11 cellular contexts compared by ENCODE assay signal in genomic region chr1:172497230-172497629, GRCh38. TPM values are rescaled to one million over a fixed set of nuclear protein-coding genes. Genes with fewer than 3 reads are reported as not detected.
A peak's percentile ranks its signal among the peaks of the same experiment; 100 is the strongest.
DNase-seq lines count a peak whose midpoint lies in the region; ATAC-seq and TF ChIP-seq lines count a peak whose summit lies in the region.
"Had no signal": no experiment of that assay in that cellular context is flagged by ENCODE, and none has a peak within 500 bp of the region (broad histone marks: within the 10 kb centered on the region; RNA-seq: fewer than 3 reads in every experiment).

No MANE protein-coding gene starts in this region.

- peak overlapping the region; percentile 59 for H3K4me2 ChIP-seq in osteoblast (ENCODE audit: insufficient read depth, low read length)

- intact Hi-C loops in Panc1 (cut with micrococcal nuclease; ENCODE audit: unreplicated experiment) (no loop called here), transverse colon (cut with DNase I; ENCODE audit: low total_unique reads) (no loop called here)

- no peaks in the 10 kb centered on the region for H3K79me2 ChIP-seq in osteoblast (ENCODE audit: insufficient read depth, low read length)

- TF ChIP-seq EP300 in transverse colon (IDR thresholded peaks at IDR 0.05; ENCODE audit: low read depth) = no peak

- POLR2A ChIA-PET in Panc1 (lab: Charles Lee) = no interaction called here

- in situ Hi-C loops in Panc1 (cut with HindIII; ENCODE audit: low pct_unique_long_range_greater_than_20kb, low sequenced_read_pairs) (no loop called here), transverse colon (cut with MboI; ENCODE audit: low pct_ligation_motif_present in 1 of 4, low pct_unique_long_range_greater_than_20kb in 1 of 4, low sequenced_read_pairs in 3 of 4) (no loop called here)

- no peak overlapping the region for H3K4me3 ChIP-seq in Panc1 (ENCODE audit: low read depth in 2 of 2, low read length in 2 of 2)
- H3K4me3 ChIP-seq in esophagus (ENCODE audit: low read depth in 1 of 2, low read length in 2 of 2) = no peak overlapping the region
- peak overlapping the region; percentile 6 for H3K4me3 ChIP-seq in osteoblast (ENCODE audit: insufficient read depth, low read length)
- no peak overlapping the region for H3K4me3 ChIP-seq in transverse colon
- H3K4me3 ChIP-seq: GM12878 had no signal

- DNase-seq in EL = peak; percentile 89
- DNase-seq in Panc1 (ENCODE audit: low read depth, low spot score) = no peak
- DNase-seq in osteoblast (ENCODE audit: insufficient read length, low spot score, missing footprints) = peak; percentile 87
- no peak for DNase-seq in transverse colon
- DNase-seq in effector CD8-positive, alpha-beta T cell (lab: John Stamatoyannopoulos, UW) = no peak
- DNase-seq in NCI-H2107 (lab: John Stamatoyannopoulos, UW) = no peak
- DNase-seq in NCI-H2196 (lab: John Stamatoyannopoulos, UW; ENCODE audit: unreplicated experiment) = no peak
- DNase-seq: activated CD4-positive, alpha-beta T cell treated with anti-CD3 and anti-CD28 coated beads for 4 hours; NCI-H2029 had no signal

- no peaks in the 10 kb centered on the region for H4K20me1 ChIP-seq in osteoblast (ENCODE audit: insufficient read depth, low read length)

- H3K36me3 ChIP-seq in Panc1 (ENCODE audit: control insufficient read depth, insufficient read depth, low read length) (no peaks in the 10 kb centered on the region), esophagus (ENCODE audit: control insufficient read depth in 2 of 2, insufficient read depth in 2 of 2, low read length in 1 of 2) (no peaks in the 10 kb centered on the region), osteoblast (ENCODE audit: insufficient read depth, low read length) (no peaks in the 10 kb centered on the region), transverse colon (no peaks in the 10 kb centered on the region)

- no peak for TF ChIP-seq POLR2A in transverse colon (IDR thresholded peaks at IDR 0.05)

- peak overlapping the region; percentile 60 for H2AFZ ChIP-seq in osteoblast (ENCODE audit: low read length)

- no TSS peak for BruUV-seq in Panc1 (replicated peaks; lab: Mats Ljungman, UMichigan)

- CTCF ChIA-PET in Panc1 (lab: Charles Lee) = no interaction called here

- H3K4me1 ChIP-seq in Panc1 (ENCODE audit: control insufficient read depth, insufficient read depth, low read length) = no peaks in the 10 kb centered on the region; the same call in 1 of the 2 replicates
- H3K4me1 ChIP-seq in esophagus (ENCODE audit: control insufficient read depth in 2 of 2, insufficient read depth in 2 of 2, low read length in 1 of 2) = peaks cover 1 to 3% of the 10 kb centered on the region in 2 donors
- peaks cover 10% of the 10 kb centered on the region for H3K4me1 ChIP-seq in osteoblast (ENCODE audit: insufficient read depth, low read length)
- H3K4me1 ChIP-seq in transverse colon = peaks cover 0 to 4% (median 0%) of the 10 kb centered on the region in 4 donors

- no peaks in the 10 kb centered on the region for H3K27me3 ChIP-seq in Panc1 (ENCODE audit: control insufficient read depth, insufficient read depth, low read length)
- no peaks in the 10 kb centered on the region for H3K27me3 ChIP-seq in esophagus (ENCODE audit: control insufficient read depth in 1 of 2, insufficient read depth in 2 of 2, low read length in 2 of 2)
- H3K27me3 ChIP-seq in osteoblast (ENCODE audit: insufficient read depth, low read length) = peaks cover 3% of the 10 kb centered on the region
- no peaks in the 10 kb centered on the region for H3K27me3 ChIP-seq in transverse colon

- H3K9me3 ChIP-seq in Panc1 (ENCODE audit: control insufficient read depth, insufficient read depth, low read depth, low read length) (no peaks in the 10 kb centered on the region), esophagus (ENCODE audit: control insufficient read depth in 2 of 2, insufficient read depth in 1 of 2, low read depth in 1 of 2, low read length in 1 of 2) (no peaks in the 10 kb centered on the region), osteoblast (ENCODE audit: low read depth, low read length) (no peaks in the 10 kb centered on the region), transverse colon (no peaks in the 10 kb centered on the region)

- ATAC-seq in Panc1 = peak; percentile 26; the same call in 1 of the 2 replicates
- ATAC-seq: GM12878 had no signal

- TF ChIP-seq CTCF in Panc1 (IDR thresholded peaks at IDR 0.05) = no peak
- no peak for TF ChIP-seq CTCF in osteoblast (IDR thresholded peaks at IDR 0.05; ENCODE audit: extremely low read depth, low read depth, low read length)
- TF ChIP-seq CTCF in transverse colon (IDR thresholded peaks at IDR 0.05) = no peak

- H3K27ac ChIP-seq in Panc1 (ENCODE audit: low read length) = no peak overlapping the region
- peak overlapping the region; percentile 47 to 57 for H3K27ac ChIP-seq in esophagus (ENCODE audit: low read depth in 2 of 2, low read length in 1 of 2)
- H3K27ac ChIP-seq in osteoblast (ENCODE audit: low read depth, low read length) = no peak overlapping the region
- no peak overlapping the region for H3K27ac ChIP-seq in transverse colon

- 26 to 35% methylated on average over 5 of the region's 5 CpGs for WGBS in esophagus, 2 donors
- WGBS in transverse colon (ENCODE audit: low coverage in 1 of 2), 2 donors = 11 to 58% methylated on average over 1 to 5 of the region's 5 CpGs

RNA-seq across cellular contexts. Expression of gene SUCO, which starts 35.7 kb away (rescaled TPM):
- total RNA-seq in Panc1 (2021; ENCODE audit: unreplicated experiment) = 31.3 TPM
- polyA plus RNA-seq in Panc1 (2012; ENCODE audit: insufficient read length) = 9.9 TPM
- 10 to 100 TPM in 1 of 2 donors, 1 to 10 TPM in 1; 4.9 to 10.9 TPM for polyA plus RNA-seq in esophagus
- 41.3 and 41.6 TPM in 2 replicates for total RNA-seq in osteoblast
- 10 to 100 TPM; 10.1 to 48.4 (median 21.6) TPM for total RNA-seq in transverse colon

RNA-seq across cellular contexts. Expression of gene PIGC, which starts 53.4 kb away (rescaled TPM):
- 23.6 TPM for total RNA-seq in Panc1 (2021; ENCODE audit: unreplicated experiment)
- 22.0 TPM for polyA plus RNA-seq in Panc1 (2012; ENCODE audit: insufficient read length)
- 10 to 100 TPM; 15.1 to 15.6 TPM for polyA plus RNA-seq in esophagus
- 19.7 and 22.4 TPM in 2 replicates for total RNA-seq in osteoblast
- 10 to 100 TPM in 3 of 4 donors, 1 to 10 TPM in 1; 9.8 to 43.8 (median 22.8) TPM for total RNA-seq in transverse colon

Comparison
In these comparisons a context has a peak if more than half of its experiments do, and no peak if none do; other contexts are left out.
1. DNase-seq: peak in EL (single experiment) and osteoblast (single experiment); none in Panc1 (single experiment), transverse colon (single experiment), effector CD8-positive, alpha-beta T cell (single experiment), NCI-H2107 (single experiment) and NCI-H2196 (single experiment).
2. H3K27ac ChIP-seq: peak in esophagus (2 of 2); none in Panc1 (single experiment), osteoblast (single experiment) and transverse colon (0 of 4).